In the genomic region with DNA sequence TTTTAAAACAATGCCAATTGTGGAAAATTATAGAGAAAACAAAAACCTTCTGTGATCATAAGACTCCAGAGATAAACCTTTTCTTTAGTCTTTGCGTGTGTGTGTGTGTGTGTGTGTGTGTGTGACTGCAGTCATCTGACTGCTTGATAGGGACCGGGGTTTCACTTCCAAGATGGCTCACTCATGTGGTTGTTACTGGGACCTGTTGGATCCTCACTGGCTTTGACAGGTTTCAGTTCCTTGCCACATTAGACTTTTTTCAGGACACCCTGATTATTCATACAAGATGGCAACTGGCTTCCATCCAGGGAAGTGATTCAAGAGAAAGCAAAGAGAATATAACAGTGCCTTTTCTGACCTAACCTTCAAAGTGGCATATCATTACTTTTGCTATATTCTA, we compare ENCODE assay signal across 30 cellular contexts.
"Had no signal": no experiment of that assay in that cellular context is flagged by ENCODE, and none has a peak within 500 bp of the region (broad histone marks: within the 10 kb centered on the region; RNA-seq: fewer than 3 reads in every experiment).

No MANE protein-coding gene starts in this region.

- H3K4me3 ChIP-seq: adrenal gland, body of pancreas, breast epithelium, SJCRH30, SK-N-MC had no signal

- ATAC-seq: activated CD4-positive, alpha-beta T cell treated with anti-CD3 and anti-CD28 coated beads for 36 hours; activated CD4-positive, CD25-positive, alpha-beta regulatory T cell treated with anti-CD3 and anti-CD28 coated beads, Interleukin-2, amount 50 U/mL, for 24 hours; activated CD8-positive, alpha-beta T cell treated with anti-CD3 and anti-CD28 coated beads, Interleukin-2, amount 10 ng/mL, durations not matched to agents 7 days and 5 days; body of pancreas; WTC11 had no signal

- DNase-seq: activated CD4-positive, alpha-beta T cell treated with anti-CD3 and anti-CD28 coated beads for 36 hours; activated CD4-positive, alpha-beta T cell treated with anti-CD3 and anti-CD28 coated beads, Interleukin-2, amount 10 ng/mL, durations not matched to agents 7 days and 5 days; activated CD4-positive, alpha-beta T cell treated with anti-CD3 and anti-CD28 coated beads, Interleukin-2, amount 50 U/mL, for 48 hours; activated CD8-positive, alpha-beta T cell treated with anti-CD3 and anti-CD28 coated beads, Interleukin-2, amount 10 ng/mL, durations not matched to agents 7 days and 5 days; activated gamma-delta T cell treated with Interleukin-2 at 50 U/mL for 16 hours; activated naive CD4-positive, alpha-beta T cell treated with anti-CD3 and anti-CD28 coated beads for 36 hours; activated T-cell treated with anti-CD3 and anti-CD28 coated beads, Interleukin-2, amount 50 U/mL, for 24 hours; adrenal gland; body of pancreas; caudate nucleus; cerebellar nuclear complex; Kasumi-1; KG1; MM.1S; NCI-H1048; NCI-H1105 treated with DMSO at 0.1 percent for 48 hours; NCI-H1436; NCI-H1694; NCI-H1930; NCI-H2081 treated with DMSO at 0.1 percent for 48 hours; NCI-H345; NCI-H524 treated with DMSO at 0.1 percent for 48 hours; NK-92 treated with Interleukin-12 subunit alpha and Interleukin-12 subunit beta, amount 100 ng/mL, for 24 hours; Right ventricle myocardium superior; SJCRH30; T1000 had no signal
